ENCODE assay signal across 8 cellular contexts in the genomic region with DNA sequence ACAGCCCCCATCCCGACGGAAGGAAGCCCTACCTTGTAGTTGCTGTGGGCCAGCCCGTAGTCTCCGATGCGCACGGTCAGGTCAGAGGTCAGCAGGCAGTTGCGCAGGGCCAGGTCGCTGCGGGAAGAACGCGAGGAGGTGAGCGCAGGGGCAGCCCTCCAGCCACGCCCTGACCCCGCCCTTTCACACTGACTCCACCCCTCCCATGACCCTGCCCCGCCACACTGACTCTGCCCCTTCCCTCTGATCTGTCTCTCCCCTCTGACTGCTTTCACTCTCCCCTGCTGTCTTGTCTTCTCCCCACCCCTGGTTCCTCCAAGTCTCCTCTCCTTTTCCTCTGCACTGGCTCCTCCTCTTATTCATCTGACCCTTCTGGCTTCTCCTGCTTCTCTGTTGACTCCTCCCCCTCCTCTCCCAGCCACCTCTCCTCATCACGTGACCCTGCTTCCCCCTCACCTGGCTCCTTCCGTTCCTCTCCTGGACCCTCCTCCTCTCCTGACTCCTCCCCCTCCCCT. TPM values are rescaled to one million over a fixed set of nuclear protein-coding genes. Genes with fewer than 3 reads are reported as not detected.
DNase-seq lines count a peak whose midpoint lies in the region; ATAC-seq, FAIRE-seq and TF ChIP-seq lines count a peak whose summit lies in the region.

No MANE protein-coding gene starts in this region.

- H3K4me3 ChIP-seq in A549 (peak overlapping the region; percentile 45), OCI-LY7 (ENCODE audit: low read depth, low read length, poor library complexity, severe bottlenecking) (peak overlapping the region; percentile 58), transverse colon (peak overlapping the region in 2 of 4 donors; percentile 11 to 32)

- no peaks in the 10 kb centered on the region for H3K9me3 Mint-ChIP-seq in activated naive CD4-positive, alpha-beta T cell treated with anti-CD3 and anti-CD28 coated beads, Interleukin-2, amount 10 ng/mL, durations not matched to agents 7 days and 5 days

- H3K27me3 Mint-ChIP-seq in activated naive CD4-positive, alpha-beta T cell treated with anti-CD3 and anti-CD28 coated beads, Interleukin-2, amount 10 ng/mL, durations not matched to agents 7 days and 5 days: peaks cover 64% of the 10 kb centered on the region

- H4K20me1 ChIP-seq in OCI-LY7 (ENCODE audit: insufficient read depth, low read length): no peaks in the 10 kb centered on the region

- BruUV-seq in OCI-LY7 (replicated peaks; lab: Mats Ljungman, UMichigan): no TSS peak

- TF ChIP-seq CTCF in A549 (IDR thresholded peaks at IDR 0.05) (no peak), OCI-LY7 (conservative IDR thresholded peaks at IDR 0.05; ENCODE audit: low read length) (no peak), transverse colon (IDR thresholded peaks at IDR 0.05) (no peak)

- H3K4me2 ChIP-seq in A549: peak overlapping the region; percentile 89
- H3K4me2 ChIP-seq in OCI-LY7 (ENCODE audit: low read length): peak overlapping the region; percentile 65

- peak; percentile 17; the same call in 1 of the 2 replicates for TF ChIP-seq POLR2A in A549 (IDR thresholded peaks at IDR 0.05; ENCODE audit: low read length)
- TF ChIP-seq POLR2A in transverse colon (IDR thresholded peaks at IDR 0.05): no peak

- H3K79me2 ChIP-seq in OCI-LY7 (ENCODE audit: insufficient read depth, low read depth, low read length): no peaks in the 10 kb centered on the region

- peak overlapping the region; percentile 61 for H3K4me3 Mint-ChIP-seq in activated naive CD4-positive, alpha-beta T cell treated with anti-CD3 and anti-CD28 coated beads, Interleukin-2, amount 10 ng/mL, durations not matched to agents 7 days and 5 days

- H3K36me3 Mint-ChIP-seq in activated naive CD4-positive, alpha-beta T cell treated with anti-CD3 and anti-CD28 coated beads, Interleukin-2, amount 10 ng/mL, durations not matched to agents 7 days and 5 days: no peaks in the 10 kb centered on the region

- ATAC-seq in A549 (peak; percentile 75 to 84), GM21619 (IDR thresholded peaks at IDR 0.05; ENCODE audit: unreplicated experiment) (no peak), GM19463 (IDR thresholded peaks at IDR 0.05; ENCODE audit: unreplicated experiment) (no peak)

- peak overlapping the region; percentile 62; the same call in 1 of the 2 replicates for H2AFZ ChIP-seq in OCI-LY7 (ENCODE audit: low read length)

- H3K27me3 ChIP-seq in transverse colon: peaks cover 49% of the 10 kb centered on the region

- TF ChIP-seq RAD21 in A549 (conservative IDR thresholded peaks at IDR 0.05 in 1 of 2, IDR thresholded peaks at IDR 0.05 in 1 of 2): no peak

- H3K27ac ChIP-seq in A549 (peak overlapping the region; percentile 72 to 85), OCI-LY7 (ENCODE audit: low read depth, low read length, poor library complexity, severe bottlenecking) (peak overlapping the region; percentile 36), transverse colon (peak overlapping the region in 1 of 4 donors; percentile 29)

- in situ Hi-C loops in transverse colon (cut with MboI; ENCODE audit: low pct_ligation_motif_present in 1 of 4, low pct_unique_long_range_greater_than_20kb in 1 of 4, low sequenced_read_pairs in 3 of 4): loop anchor here in 3 of 4 donors (10.0 kb wide), 1 partner anchor 83 kb away; no protein-coding TSS in a partner anchor

- H3K9me3 ChIP-seq in A549: no peaks in the 10 kb centered on the region
- no peaks in the 10 kb centered on the region for H3K9me3 ChIP-seq in OCI-LY7 (ENCODE audit: low read length)
- no peaks in the 10 kb centered on the region for H3K9me3 ChIP-seq in transverse colon

- DNase-seq in A549 (ENCODE audit: low read depth in 1 of 2, low spot score in 1 of 2) (peak in 1 of 2 experiments; percentile 98), HTR-8/SVneo (ENCODE audit: insufficient read length, low spot score) (no peak), OCI-LY7 (ENCODE audit: low spot score) (peak; percentile 90), kidney glomerular epithelial cell (lab: John Stamatoyannopoulos, UW) (peak; percentile 57), transverse colon (peak; percentile 78)
- peak; percentile 80 for DNase-seq in activated naive CD4-positive, alpha-beta T cell treated with anti-CD3 and anti-CD28 coated beads, Interleukin-2, amount 10 ng/mL, durations not matched to agents 7 days and 5 days

- H3K36me3 ChIP-seq in OCI-LY7 (ENCODE audit: insufficient read depth, low read length) (no peaks in the 10 kb centered on the region), transverse colon (no peaks in the 10 kb centered on the region)

- FAIRE-seq in A549 (lab: Jason Lieb, UNC) (no peak), HTR-8/SVneo (lab: Jason Lieb, UNC) (peak; percentile 48)

- peak overlapping the region; percentile 51 for H3K27ac Mint-ChIP-seq in activated naive CD4-positive, alpha-beta T cell treated with anti-CD3 and anti-CD28 coated beads, Interleukin-2, amount 10 ng/mL, durations not matched to agents 7 days and 5 days

- CTCF ChIA-PET in A549 (lab: Yijun Ruan, JAX): interaction anchor here (1.5 to 9.6 kb wide), 7 partner anchors 11 to 107 kb away, joined by 3 to 618 read pairs (median 15); no protein-coding TSS in a partner anchor
- CTCF ChIA-PET in OCI-LY7 (lab: Charles Lee; ENCODE audit: unreplicated experiment): interaction anchor here (1.0 kb wide), 1 partner anchor 133 kb away, joined by 3 read pairs; no protein-coding TSS in a partner anchor
- CTCF ChIA-PET in activated naive CD4-positive, alpha-beta T cell treated with anti-CD3 and anti-CD28 coated beads, Interleukin-2, amount 10 ng/mL, durations not matched to agents 7 days and 5 days (lab: Charles Lee): interaction anchor here (1.0 kb wide), 4 partner anchors 12 to 107 kb away, joined by 3 to 5 read pairs (median 3); no protein-coding TSS in a partner anchor

- H3K4me1 Mint-ChIP-seq in activated naive CD4-positive, alpha-beta T cell treated with anti-CD3 and anti-CD28 coated beads, Interleukin-2, amount 10 ng/mL, durations not matched to agents 7 days and 5 days: peaks cover 29% of the 10 kb centered on the region

- H3K4me1 ChIP-seq in A549: peaks cover 19% of the 10 kb centered on the region
- H3K4me1 ChIP-seq in OCI-LY7 (ENCODE audit: insufficient read depth, low read length, poor library complexity, severe bottlenecking): peaks cover 20% of the 10 kb centered on the region
- peaks cover 0 to 22% (median 11%) of the 10 kb centered on the region in 4 donors for H3K4me1 ChIP-seq in transverse colon

- intact Hi-C loops in OCI-LY7 (cut with micrococcal nuclease; ENCODE audit: unreplicated experiment) (no loop called here), transverse colon (cut with DNase I; ENCODE audit: low total_unique reads) (no loop called here)

- POLR2A ChIA-PET in A549 (lab: Yijun Ruan, JAX) (interaction anchor here (0.6 to 1.2 kb wide), 6 partner anchors 8 to 118 kb away, joined by 3 to 11 read pairs (median 6); a partner anchor contains a TSS), OCI-LY7 (lab: Charles Lee) (interaction anchor here (1.1 kb wide), 1 partner anchor 8 kb away, joined by 9 read pairs; no protein-coding TSS in a partner anchor)

- H3K9me2 ChIP-seq in OCI-LY7 (ENCODE audit: insufficient read depth, low read length): no peaks in the 10 kb centered on the region

- WGBS in A549 (ENCODE audit: missing lambda C conversion rate): 5% methylated on average over 17 of the region's 17 CpGs
- WGBS in transverse colon (ENCODE audit: low coverage in 1 of 2), 2 donors: 8 to 16% methylated on average over 2 to 17 of the region's 17 CpGs

- TF ChIP-seq EP300 in A549 (IDR thresholded peaks at IDR 0.05) (no peak), transverse colon (IDR thresholded peaks at IDR 0.05; ENCODE audit: low read depth) (no peak)

RNA-seq across cellular contexts. Expression of a gene that starts 10.1 kb away (rescaled TPM):
- 0.62 and 0.95 TPM in 2 replicates for polyA plus RNA-seq in A549 (2011; rRNA removed)
- 2.6 and 3.8 TPM in 2 replicates for polyA plus RNA-seq in A549 (2012; cell fraction: cytosol; rRNA removed)
- 9.6 and 11.7 TPM in 2 replicates for polyA plus RNA-seq in A549 (2012; cell fraction: nucleus; rRNA removed)
- 4.6 to 6.1 TPM (median 5.6 TPM) in 3 replicates for polyA plus RNA-seq in A549 (2017; fragmentation: RNase III; extraction: RNeasy Plus Mini Kit Qiagen cat#74134 plus additional on column Dnase treatment)
- 0.45 and 0.54 TPM in 2 replicates for polyA minus RNA-seq in A549 (2011; rRNA and poly(A)+ RNA removed)
- 1.3 and 2.3 TPM in 2 replicates for total RNA-seq in OCI-LY7 (2014; rRNA removed; shearing (Covaris generic))
- 9.7 and 11.5 TPM in 2 replicates for total RNA-seq in OCI-LY7 (2022)
- total RNA-seq in transverse colon: 1 to 10 TPM in 2 of 4 donors, under 1 TPM in 1, not detected in 1; 0.68 to 2.4 (median 1.1) TPM

RNA-seq across cellular contexts. Expression of a gene that starts 32.3 kb away (rescaled TPM):
- polyA plus RNA-seq in A549 (2011; rRNA removed): 33.4 and 36.9 TPM in 2 replicates
- 48.4 and 61.1 TPM in 2 replicates for polyA plus RNA-seq in A549 (2012; cell fraction: cytosol; rRNA removed)
- polyA plus RNA-seq in A549 (2012; cell fraction: nucleus; rRNA removed): 158 and 205 TPM in 2 replicates
- 42.3 to 55.4 TPM (median 50.5 TPM) in 3 replicates for polyA plus RNA-seq in A549 (2017; fragmentation: RNase III; extraction: RNeasy Plus Mini Kit Qiagen cat#74134 plus additional on column Dnase treatment)
- 49.4 and 52.6 TPM in 2 replicates for polyA minus RNA-seq in A549 (2011; rRNA and poly(A)+ RNA removed)
- 44.0 and 46.6 TPM in 2 replicates for total RNA-seq in OCI-LY7 (2014; rRNA removed; shearing (Covaris generic))
- total RNA-seq in OCI-LY7 (2022): 53.2 and 74.8 TPM in 2 replicates
- 100 to 1,000 TPM in 2 of 4 donors, 10 to 100 TPM in 2; 61.1 to 410 (median 171) TPM for total RNA-seq in transverse colon

RNA-seq across cellular contexts. Expression of a gene that starts 46.1 kb away (rescaled TPM):
- polyA plus RNA-seq in A549 (2011; rRNA removed) (1.9 and 2.2 TPM in 2 replicates), A549 (2017; fragmentation: RNase III; extraction: RNeasy Plus Mini Kit Qiagen cat#74134 plus additional on column Dnase treatment) (1.3 to 1.4 TPM (median 1.3 TPM) in 3 replicates)
- polyA plus RNA-seq in A549 (2012; cell fraction: cytosol; rRNA removed): 1.5 and 1.9 TPM in 2 replicates
- 12.5 and 14.5 TPM in 2 replicates for polyA plus RNA-seq in A549 (2012; cell fraction: nucleus; rRNA removed)
- polyA minus RNA-seq in A549 (2011; rRNA and poly(A)+ RNA removed): 1.9 and 2.4 TPM in 2 replicates
- 0.57 and 0.85 TPM in 2 replicates for total RNA-seq in OCI-LY7 (2014; rRNA removed; shearing (Covaris generic))
- total RNA-seq in OCI-LY7 (2022) (2.5 and 2.6 TPM in 2 replicates), transverse colon (under 1 TPM in 2 of 4 donors, not detected in 2; 0.41 to 0.64 TPM)

RNA-seq across cellular contexts. Expression of a gene that starts 50.5 kb away (rescaled TPM):
- polyA plus RNA-seq in A549 (2011; rRNA removed): 22.2 and 22.4 TPM in 2 replicates
- polyA plus RNA-seq in A549 (2012; cell fraction: cytosol; rRNA removed): 31.5 and 41.0 TPM in 2 replicates
- 23.6 and 29.0 TPM in 2 replicates for polyA plus RNA-seq in A549 (2012; cell fraction: nucleus; rRNA removed)
- polyA plus RNA-seq in A549 (2017; fragmentation: RNase III; extraction: RNeasy Plus Mini Kit Qiagen cat#74134 plus additional on column Dnase treatment): 30.1 to 36.5 TPM (median 34.3 TPM) in 3 replicates
- polyA minus RNA-seq in A549 (2011; rRNA and poly(A)+ RNA removed): 26.5 and 28.7 TPM in 2 replicates
- not detected in 2 replicates for total RNA-seq in OCI-LY7 (2014; rRNA removed; shearing (Covaris generic))
- total RNA-seq in OCI-LY7 (2022): not detected in 2 replicates
- under 1 TPM in 2 of 4 donors, not detected in 2; 0.32 to 0.41 TPM for total RNA-seq in transverse colon

RNA-seq across cellular contexts. Expression of a gene that starts 55.7 kb away (rescaled TPM):
- 40.0 and 48.1 TPM in 2 replicates for polyA plus RNA-seq in A549 (2011; rRNA removed)
- 64.4 and 73.9 TPM in 2 replicates for polyA plus RNA-seq in A549 (2012; cell fraction: cytosol; rRNA removed)
- 93.3 and 105 TPM in 2 replicates for polyA plus RNA-seq in A549 (2012; cell fraction: nucleus; rRNA removed)
- polyA plus RNA-seq in A549 (2017; fragmentation: RNase III; extraction: RNeasy Plus Mini Kit Qiagen cat#74134 plus additional on column Dnase treatment): 82.1 to 87.0 TPM (median 84.2 TPM) in 3 replicates
- 28.1 and 30.0 TPM in 2 replicates for polyA minus RNA-seq in A549 (2011; rRNA and poly(A)+ RNA removed)
- 34.4 and 35.8 TPM in 2 replicates for total RNA-seq in OCI-LY7 (2014; rRNA removed; shearing (Covaris generic))
- 26.3 and 32.1 TPM in 2 replicates for total RNA-seq in OCI-LY7 (2022)
- total RNA-seq in transverse colon: 10 to 100 TPM in 3 of 4 donors, 1 to 10 TPM in 1; 9.4 to 49.7 (median 13.6) TPM

Comparison
In these comparisons a context has a peak if more than half of its experiments do, and no peak if none do; other contexts are left out.
1. ATAC-seq: peak in A549 (2 of 2); none in GM21619 (single experiment) and GM19463 (single experiment).